In genomic region chr7:100706672-100707311, GRCh38 we compare ENCODE assay signal across 8 cellular contexts. TPM values are rescaled to one million over a fixed set of nuclear protein-coding genes. Genes with fewer than 3 reads are reported as not detected.
DNase-seq lines count a peak whose midpoint lies in the region; ATAC-seq and TF ChIP-seq lines count a peak whose summit lies in the region.

No MANE protein-coding gene starts in this region.

- peak overlapping the region; percentile 88 to 96 (median 93) for H3K27ac Mint-ChIP-seq in naive thymus-derived CD8-positive, alpha-beta T cell

- TF ChIP-seq CTCF in BJ (IDR thresholded peaks at IDR 0.05; ENCODE audit: insufficient read depth, low read depth, low read length) (no peak), Loucy (conservative IDR thresholded peaks at IDR 0.05; ENCODE audit: low read length) (no peak)

- DNase-seq in BJ (ENCODE audit: low read depth) (no peak), NCI-H2107 treated with DMSO at 0.1 percent for 48 hours (lab: John Stamatoyannopoulos, UW; ENCODE audit: unreplicated experiment) (no peak), foreskin melanocyte (no peak), HK-2 (ENCODE audit: unreplicated experiment) (no peak), cerebellar nuclear complex (lab: John Stamatoyannopoulos, UW) (no peak)
- DNase-seq in naive thymus-derived CD8-positive, alpha-beta T cell = no peak

- no peaks in the 10 kb centered on the region for H3K27me3 Mint-ChIP-seq in naive thymus-derived CD8-positive, alpha-beta T cell

- H3K9ac ChIP-seq in Loucy (ENCODE audit: low read depth, low read length, poor library complexity, severe bottlenecking) (peak overlapping the region; percentile 92), duodenal mucosa (ENCODE audit: low read depth in 1 of 2, low read length in 2 of 2) (peak overlapping the region; percentile 55 to 90)

- H3K4me1 ChIP-seq in Loucy (ENCODE audit: insufficient read depth, low read length, poor library complexity, severe bottlenecking) (peaks cover 18% of the 10 kb centered on the region), duodenal mucosa (ENCODE audit: control insufficient read depth in 1 of 2, insufficient read depth in 2 of 2, low read length in 2 of 2) (peaks cover 11 to 19% of the 10 kb centered on the region in 2 donors)

- peak overlapping the region; percentile 97 for H2AFZ ChIP-seq in Loucy (ENCODE audit: low read length)

- CTCF ChIA-PET in BJ (lab: Yijun Ruan, JAX) = interaction anchor here (1.7 to 3.6 kb wide), 8 partner anchors 14 to 277 kb away, joined by 4 to 84 read pairs (median 16); partner anchors contain the start of genes EPHB4, EPO, GIGYF1 and MEPCE

- H3K4me3 ChIP-seq in BJ (ENCODE audit: low read depth, low read length) = peak overlapping the region; percentile 97
- H3K4me3 ChIP-seq in Loucy (ENCODE audit: low read length, poor library complexity, severe bottlenecking) = peak overlapping the region; percentile 98
- peak overlapping the region; percentile 88 to 95 for H3K4me3 ChIP-seq in duodenal mucosa (ENCODE audit: low read depth in 1 of 2, low read length in 2 of 2)

- H4K20me1 ChIP-seq in Loucy (ENCODE audit: insufficient read depth, low read length, poor library complexity, severe bottlenecking) = peaks cover 12% of the 10 kb centered on the region

- no peaks in the 10 kb centered on the region for H3K36me3 ChIP-seq in BJ (ENCODE audit: control insufficient read depth, insufficient read depth, low read length)
- H3K36me3 ChIP-seq in Loucy (ENCODE audit: insufficient read depth, low read length) = no peaks in the 10 kb centered on the region
- H3K36me3 ChIP-seq in duodenal mucosa (ENCODE audit: control insufficient read depth in 1 of 2, insufficient read depth in 2 of 2, low read length in 2 of 2) = no peaks in the 10 kb centered on the region

- H3K79me2 ChIP-seq in Loucy (ENCODE audit: insufficient read depth, low read length) = peaks cover 28% of the 10 kb centered on the region

- H3K9me2 ChIP-seq in Loucy (replicated peaks; ENCODE audit: low read depth, low read length) = no peaks in the 10 kb centered on the region

- H3K27me3 ChIP-seq in BJ (ENCODE audit: control insufficient read depth, insufficient read depth, low read length) = no peaks in the 10 kb centered on the region
- no peaks in the 10 kb centered on the region for H3K27me3 ChIP-seq in Loucy (ENCODE audit: insufficient read depth, low read length, poor library complexity, severe bottlenecking)
- H3K27me3 ChIP-seq in duodenal mucosa (ENCODE audit: control insufficient read depth in 1 of 2, insufficient read depth in 2 of 2, low read length in 2 of 2) = no peaks in the 10 kb centered on the region

- H3K36me3 Mint-ChIP-seq in naive thymus-derived CD8-positive, alpha-beta T cell = peaks cover 0 to 4% (median 0%) of the 10 kb centered on the region in 3 donors

- H3K4me2 ChIP-seq in Loucy (ENCODE audit: low read depth, low read length, poor library complexity, severe bottlenecking) = peak overlapping the region; percentile 97

- H3K4me3 Mint-ChIP-seq in naive thymus-derived CD8-positive, alpha-beta T cell = peak overlapping the region; percentile 91 to 99 (median 96)

- POLR2A ChIA-PET in BJ (lab: Charles Lee) = interaction anchor here (0.6 to 0.7 kb wide), 2 partner anchors 145 to 168 kb away, joined by 3 to 7 read pairs; partner anchors contain the start of genes SLC12A9 and SRRT
- POLR2A ChIA-PET in naive thymus-derived CD8-positive, alpha-beta T cell (lab: Charles Lee) = interaction anchor here (0.9 to 3.3 kb wide), 11 partner anchors 13 to 278 kb away, joined by 3 to 43 read pairs (median 15); partner anchors contain the start of genes FBXO24, GIGYF1, LRCH4 and SLC12A9

- no peak for ATAC-seq in naive thymus-derived CD8-positive, alpha-beta T cell

- H3K4me1 Mint-ChIP-seq in naive thymus-derived CD8-positive, alpha-beta T cell = peaks cover 8 to 25% (median 20%) of the 10 kb centered on the region in 4 donors

- no peaks in the 10 kb centered on the region for H3F3A ChIP-seq in Loucy (ENCODE audit: low read depth)

- H3K9me3 ChIP-seq in Loucy (ENCODE audit: insufficient read depth, low read depth, low read length) (no peaks in the 10 kb centered on the region), duodenal mucosa (ENCODE audit: control insufficient read depth in 1 of 2, low read length in 2 of 2) (no peaks in the 10 kb centered on the region)

- H3K9me3 Mint-ChIP-seq in naive thymus-derived CD8-positive, alpha-beta T cell = no peaks in the 10 kb centered on the region

- no peak overlapping the region for H3K27ac ChIP-seq in duodenal mucosa (ENCODE audit: low read depth, low read length)

RNA-seq across cellular contexts. Expression of gene POP7, which starts 0.9 kb away (rescaled TPM):
- 24.5 and 35.2 TPM in 2 replicates for polyA plus RNA-seq in BJ (2011; rRNA removed)
- 7.9 and 12.8 TPM in 2 replicates for polyA minus RNA-seq in BJ (2011; rRNA and poly(A)+ RNA removed)
- total RNA-seq in naive thymus-derived CD8-positive, alpha-beta T cell = 10 to 100 TPM; 16.9 to 17.5 TPM
- polyA plus RNA-seq in naive thymus-derived CD8-positive, alpha-beta T cell = 10 to 100 TPM; 32.6 to 41.7 (median 33.0) TPM

RNA-seq across cellular contexts. Expression of gene GIGYF1, which starts 12.7 kb away (rescaled TPM):
- polyA plus RNA-seq in BJ (2011; rRNA removed) = 5.7 and 7.6 TPM in 2 replicates
- 5.5 and 5.6 TPM in 2 replicates for polyA minus RNA-seq in BJ (2011; rRNA and poly(A)+ RNA removed)
- 100 to 1,000 TPM; 118 to 122 TPM for total RNA-seq in naive thymus-derived CD8-positive, alpha-beta T cell
- 1 to 10 TPM in 2 of 3 donors, under 1 TPM in 1; 0.83 to 3.0 (median 1.0) TPM for polyA plus RNA-seq in naive thymus-derived CD8-positive, alpha-beta T cell

RNA-seq across cellular contexts. Expression of gene EPO, which starts 13.5 kb away (rescaled TPM):
- polyA plus RNA-seq in BJ (2011; rRNA removed) = not detected in 2 replicates
- not detected in 2 replicates for polyA minus RNA-seq in BJ (2011; rRNA and poly(A)+ RNA removed)
- not detected for total RNA-seq in naive thymus-derived CD8-positive, alpha-beta T cell
- not detected for polyA plus RNA-seq in naive thymus-derived CD8-positive, alpha-beta T cell

RNA-seq across cellular contexts. Expression of gene ZAN, which starts 26.6 kb away (rescaled TPM):
- polyA plus RNA-seq in BJ (2011; rRNA removed) = not detected in 2 replicates
- not detected in 2 replicates for polyA minus RNA-seq in BJ (2011; rRNA and poly(A)+ RNA removed)
- total RNA-seq in naive thymus-derived CD8-positive, alpha-beta T cell = not detected
- polyA plus RNA-seq in naive thymus-derived CD8-positive, alpha-beta T cell = under 1 TPM in 1 of 3 donors, not detected in 2; 0.05 TPM

RNA-seq across cellular contexts. Expression of gene GNB2, which starts 33.3 kb away (rescaled TPM):
- 87.4 and 172 TPM in 2 replicates for polyA plus RNA-seq in BJ (2011; rRNA removed)
- polyA minus RNA-seq in BJ (2011; rRNA and poly(A)+ RNA removed) = 105 and 133 TPM in 2 replicates
- 100 to 1,000 TPM; 117 to 118 TPM for total RNA-seq in naive thymus-derived CD8-positive, alpha-beta T cell
- polyA plus RNA-seq in naive thymus-derived CD8-positive, alpha-beta T cell = 10 to 100 TPM; 34.8 to 42.4 (median 42.1) TPM
